ENCODE assay signal across 1 cellular context in genomic region chr10:42638053-42638820, GRCh38.
TF ChIP-seq lines count a peak whose summit lies in the region.

Gene ZNF33B (minus strand): TSS chr10:42638570. CDS start chr10:42636928, 1,642 bp downstream.

TF ChIP-seq in K562, 482 proteins besides CTCF, POLR2A, EP300 and RAD21 (continued from another document):
- TF ChIP-seq, protein P1, sequence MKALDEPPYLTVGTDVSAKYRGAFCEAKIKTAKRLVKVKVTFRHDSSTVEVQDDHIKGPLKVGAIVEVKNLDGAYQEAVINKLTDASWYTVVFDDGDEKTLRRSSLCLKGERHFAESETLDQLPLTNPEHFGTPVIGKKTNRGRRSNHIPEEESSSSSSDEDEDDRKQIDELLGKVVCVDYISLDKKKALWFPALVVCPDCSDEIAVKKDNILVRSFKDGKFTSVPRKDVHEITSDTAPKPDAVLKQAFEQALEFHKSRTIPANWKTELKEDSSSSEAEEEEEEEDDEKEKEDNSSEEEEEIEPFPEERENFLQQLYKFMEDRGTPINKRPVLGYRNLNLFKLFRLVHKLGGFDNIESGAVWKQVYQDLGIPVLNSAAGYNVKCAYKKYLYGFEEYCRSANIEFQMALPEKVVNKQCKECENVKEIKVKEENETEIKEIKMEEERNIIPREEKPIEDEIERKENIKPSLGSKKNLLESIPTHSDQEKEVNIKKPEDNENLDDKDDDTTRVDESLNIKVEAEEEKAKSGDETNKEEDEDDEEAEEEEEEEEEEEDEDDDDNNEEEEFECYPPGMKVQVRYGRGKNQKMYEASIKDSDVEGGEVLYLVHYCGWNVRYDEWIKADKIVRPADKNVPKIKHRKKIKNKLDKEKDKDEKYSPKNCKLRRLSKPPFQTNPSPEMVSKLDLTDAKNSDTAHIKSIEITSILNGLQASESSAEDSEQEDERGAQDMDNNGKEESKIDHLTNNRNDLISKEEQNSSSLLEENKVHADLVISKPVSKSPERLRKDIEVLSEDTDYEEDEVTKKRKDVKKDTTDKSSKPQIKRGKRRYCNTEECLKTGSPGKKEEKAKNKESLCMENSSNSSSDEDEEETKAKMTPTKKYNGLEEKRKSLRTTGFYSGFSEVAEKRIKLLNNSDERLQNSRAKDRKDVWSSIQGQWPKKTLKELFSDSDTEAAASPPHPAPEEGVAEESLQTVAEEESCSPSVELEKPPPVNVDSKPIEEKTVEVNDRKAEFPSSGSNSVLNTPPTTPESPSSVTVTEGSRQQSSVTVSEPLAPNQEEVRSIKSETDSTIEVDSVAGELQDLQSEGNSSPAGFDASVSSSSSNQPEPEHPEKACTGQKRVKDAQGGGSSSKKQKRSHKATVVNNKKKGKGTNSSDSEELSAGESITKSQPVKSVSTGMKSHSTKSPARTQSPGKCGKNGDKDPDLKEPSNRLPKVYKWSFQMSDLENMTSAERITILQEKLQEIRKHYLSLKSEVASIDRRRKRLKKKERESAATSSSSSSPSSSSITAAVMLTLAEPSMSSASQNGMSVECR (CRISPR knock-in tag; IDR thresholded peaks at IDR 0.05), result peak; percentile 77; the same call in 1 of the 2 replicates
- peak; percentile 5 to 40; a peak in 1 of 4 replicates for TF ChIP-seq RCOR1 (IDR thresholded peaks at IDR 0.05; ENCODE audit: borderline replicate concordance in 1 of 2, low read depth in 2 of 2, low read length in 2 of 2)
- TF ChIP-seq U2AF2 (optimal IDR thresholded peaks at IDR 0.05; ENCODE audit: low read depth, low read length), result no peak
- peak; percentile 74 for TF ChIP-seq RBBP5 (IDR thresholded peaks at IDR 0.05; ENCODE audit: borderline replicate concordance, insufficient read depth, low read length, poor library complexity, severe bottlenecking)
- TF ChIP-seq POU5F1 (IDR thresholded peaks at IDR 0.05; ENCODE audit: borderline replicate concordance, low read depth, low read length, partially characterized antibody), result no peak
- TF ChIP-seq, protein P2, sequence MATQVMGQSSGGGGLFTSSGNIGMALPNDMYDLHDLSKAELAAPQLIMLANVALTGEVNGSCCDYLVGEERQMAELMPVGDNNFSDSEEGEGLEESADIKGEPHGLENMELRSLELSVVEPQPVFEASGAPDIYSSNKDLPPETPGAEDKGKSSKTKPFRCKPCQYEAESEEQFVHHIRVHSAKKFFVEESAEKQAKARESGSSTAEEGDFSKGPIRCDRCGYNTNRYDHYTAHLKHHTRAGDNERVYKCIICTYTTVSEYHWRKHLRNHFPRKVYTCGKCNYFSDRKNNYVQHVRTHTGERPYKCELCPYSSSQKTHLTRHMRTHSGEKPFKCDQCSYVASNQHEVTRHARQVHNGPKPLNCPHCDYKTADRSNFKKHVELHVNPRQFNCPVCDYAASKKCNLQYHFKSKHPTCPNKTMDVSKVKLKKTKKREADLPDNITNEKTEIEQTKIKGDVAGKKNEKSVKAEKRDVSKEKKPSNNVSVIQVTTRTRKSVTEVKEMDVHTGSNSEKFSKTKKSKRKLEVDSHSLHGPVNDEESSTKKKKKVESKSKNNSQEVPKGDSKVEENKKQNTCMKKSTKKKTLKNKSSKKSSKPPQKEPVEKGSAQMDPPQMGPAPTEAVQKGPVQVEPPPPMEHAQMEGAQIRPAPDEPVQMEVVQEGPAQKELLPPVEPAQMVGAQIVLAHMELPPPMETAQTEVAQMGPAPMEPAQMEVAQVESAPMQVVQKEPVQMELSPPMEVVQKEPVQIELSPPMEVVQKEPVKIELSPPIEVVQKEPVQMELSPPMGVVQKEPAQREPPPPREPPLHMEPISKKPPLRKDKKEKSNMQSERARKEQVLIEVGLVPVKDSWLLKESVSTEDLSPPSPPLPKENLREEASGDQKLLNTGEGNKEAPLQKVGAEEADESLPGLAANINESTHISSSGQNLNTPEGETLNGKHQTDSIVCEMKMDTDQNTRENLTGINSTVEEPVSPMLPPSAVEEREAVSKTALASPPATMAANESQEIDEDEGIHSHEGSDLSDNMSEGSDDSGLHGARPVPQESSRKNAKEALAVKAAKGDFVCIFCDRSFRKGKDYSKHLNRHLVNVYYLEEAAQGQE (CRISPR knock-in tag; IDR thresholded peaks at IDR 0.05; ENCODE audit: low read depth), result 0 out of 2 replicates have a peak, but pooled peaks have one; percentile 57
- no peak for TF ChIP-seq LARP7 (IDR thresholded peaks at IDR 0.05)
- TF ChIP-seq HNRNPL (IDR thresholded peaks at IDR 0.05; ENCODE audit: low read depth, low read length), result no peak
- TF ChIP-seq, protein P3, sequence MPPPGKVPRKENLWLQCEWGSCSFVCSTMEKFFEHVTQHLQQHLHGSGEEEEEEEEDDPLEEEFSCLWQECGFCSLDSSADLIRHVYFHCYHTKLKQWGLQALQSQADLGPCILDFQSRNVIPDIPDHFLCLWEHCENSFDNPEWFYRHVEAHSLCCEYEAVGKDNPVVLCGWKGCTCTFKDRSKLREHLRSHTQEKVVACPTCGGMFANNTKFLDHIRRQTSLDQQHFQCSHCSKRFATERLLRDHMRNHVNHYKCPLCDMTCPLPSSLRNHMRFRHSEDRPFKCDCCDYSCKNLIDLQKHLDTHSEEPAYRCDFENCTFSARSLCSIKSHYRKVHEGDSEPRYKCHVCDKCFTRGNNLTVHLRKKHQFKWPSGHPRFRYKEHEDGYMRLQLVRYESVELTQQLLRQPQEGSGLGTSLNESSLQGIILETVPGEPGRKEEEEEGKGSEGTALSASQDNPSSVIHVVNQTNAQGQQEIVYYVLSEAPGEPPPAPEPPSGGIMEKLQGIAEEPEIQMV (tag; conservative IDR thresholded peaks at IDR 0.05; ENCODE audit: low read depth), result no peak
- TF ChIP-seq ESRRA (IDR thresholded peaks at IDR 0.05; ENCODE audit: borderline replicate concordance, low read depth), result no peak
- TF ChIP-seq TAF7 (tag; IDR thresholded peaks at IDR 0.05), result peak; percentile 67
- no peak for TF ChIP-seq MEF2D (tag; conservative IDR thresholded peaks at IDR 0.05; ENCODE audit: low read depth)
- no peak for TF ChIP-seq TFAM (CRISPR knock-in tag; conservative IDR thresholded peaks at IDR 0.05)
- no peak for TF ChIP-seq ZNF518B (CRISPR knock-in tag; IDR thresholded peaks at IDR 0.05)
- TF ChIP-seq MTF1 (CRISPR knock-in tag; IDR thresholded peaks at IDR 0.05; ENCODE audit: borderline replicate concordance), result no peak
- peak; percentile 29; the same call in 1 of the 2 replicates for TF ChIP-seq CBFA2T3 (IDR thresholded peaks at IDR 0.05)
- no peak for TF ChIP-seq SLC30A9 (CRISPR knock-in tag; IDR thresholded peaks at IDR 0.05)
- TF ChIP-seq ZNF407 (IDR thresholded peaks at IDR 0.05; ENCODE audit: low read depth), result no peak
- no peak for TF ChIP-seq NFXL1 (CRISPR knock-in tag; IDR thresholded peaks at IDR 0.05)
- 0 out of 2 replicates have a peak, but pooled peaks have one; percentile 63 for TF ChIP-seq NR2C2 (CRISPR knock-in tag; IDR thresholded peaks at IDR 0.05)
- TF ChIP-seq NR2C2 (tag; IDR thresholded peaks at IDR 0.05), result peak; percentile 44; the same call in 1 of the 2 replicates
- TF ChIP-seq NR2F6 (CRISPR knock-in tag; IDR thresholded peaks at IDR 0.05), result no peak
- TF ChIP-seq SMC3 (conservative IDR thresholded peaks at IDR 0.05; ENCODE audit: insufficient read depth, low read depth, low read length), result 0 out of 2 replicates have a peak, but pooled peaks have one; percentile 5
